ENCODE assay signal across 23 cellular contexts in genomic region chr11:124748100-124748418, GRCh38. TPM values are rescaled to one million over a fixed set of nuclear protein-coding genes. Genes with fewer than 3 reads are reported as not detected.
DNase-seq lines count a peak whose midpoint lies in the region; ATAC-seq and TF ChIP-seq lines count a peak whose summit lies in the region.
"Had no signal": no experiment of that assay in that cellular context is flagged by ENCODE, and none has a peak within 500 bp of the region (broad histone marks: within the 10 kb centered on the region; RNA-seq: fewer than 3 reads in every experiment).

No MANE protein-coding gene starts in this region.

- peaks cover 19% of the 10 kb centered on the region for H3K27me3 ChIP-seq in mucosa of stomach (ENCODE audit: control insufficient read depth, insufficient read depth, low read length)
- H3K27me3 ChIP-seq in upper lobe of right lung, result no peaks in the 10 kb centered on the region
- H3K27me3 ChIP-seq: BLaER1, brain microvascular endothelial cell, testis had no signal

- no peaks in the 10 kb centered on the region for H3K9me3 Mint-ChIP-seq in activated CD4-positive, alpha-beta memory T cell treated with anti-CD3 and anti-CD28 coated beads for 36 hours
- H3K9me3 Mint-ChIP-seq in activated CD4-positive, alpha-beta memory T cell treated with anti-CD3 and anti-CD28 coated beads, Interleukin-2, amount 10 ng/mL, durations not matched to agents 7 days and 5 days, result no peaks in the 10 kb centered on the region
- no peaks in the 10 kb centered on the region for H3K9me3 Mint-ChIP-seq in central memory CD8-positive, alpha-beta T cell
- H3K9me3 Mint-ChIP-seq: activated B cell treated with CpG ODN at 0.5 μM for 24 hours; activated naive CD8-positive, alpha-beta T cell treated with anti-CD3 and anti-CD28 coated beads, Interleukin-2, amount 10 ng/mL, durations not matched to agents 7 days and 5 days had no signal

- peaks cover 35% of the 10 kb centered on the region for H3K4me1 ChIP-seq in mucosa of stomach (ENCODE audit: control insufficient read depth, insufficient read depth, low read length)
- peaks cover 43% of the 10 kb centered on the region for H3K4me1 ChIP-seq in upper lobe of right lung

- H3K4me3 ChIP-seq in mucosa of stomach (ENCODE audit: low read length), result no peak overlapping the region
- H3K4me3 ChIP-seq in upper lobe of right lung, result no peak overlapping the region
- H3K4me3 ChIP-seq: BLaER1, mucosa of descending colon, testis had no signal

- DNase-seq in activated CD4-positive, alpha-beta memory T cell treated with anti-CD3 and anti-CD28 coated beads for 36 hours, result no peak
- DNase-seq in activated CD4-positive, alpha-beta memory T cell treated with anti-CD3 and anti-CD28 coated beads, Interleukin-2, amount 10 ng/mL, durations not matched to agents 7 days and 5 days, result no peak
- DNase-seq in central memory CD8-positive, alpha-beta T cell (ENCODE audit: low spot score in 2 of 2), result no peak
- DNase-seq in upper lobe of right lung, result no peak
- no peak for DNase-seq in NCI-H2171 (lab: John Stamatoyannopoulos, UW)
- DNase-seq: 8988T; activated B cell treated with CpG ODN at 0.5 μM for 24 hours; activated CD8-positive, alpha-beta memory T cell treated with anti-CD3 and anti-CD28 coated beads for 24 hours; activated naive CD8-positive, alpha-beta T cell treated with anti-CD3 and anti-CD28 coated beads, Interleukin-2, amount 10 ng/mL, durations not matched to agents 7 days and 5 days; brain microvascular endothelial cell; cortex of kidney; DMS153; NCI-H2227 treated with DMSO at 0.1 percent for 48 hours; testis had no signal

- CTCF ChIA-PET in activated CD4-positive, alpha-beta memory T cell treated with anti-CD3 and anti-CD28 coated beads for 36 hours (lab: Charles Lee), result interaction anchor here (1.2 to 8.3 kb wide), 3 partner anchors 14 to 90 kb away, joined by 3 to 107 read pairs (median 4); partner anchors contain the start of gene ESAM
- CTCF ChIA-PET in activated CD4-positive, alpha-beta memory T cell treated with anti-CD3 and anti-CD28 coated beads, Interleukin-2, amount 10 ng/mL, durations not matched to agents 7 days and 5 days (lab: Charles Lee), result interaction anchor here (0.6 to 4.0 kb wide), 3 partner anchors 10 to 88 kb away, joined by 4 to 19 read pairs (median 6); no protein-coding TSS in a partner anchor

- peak overlapping the region; percentile 2 for H3K27ac Mint-ChIP-seq in activated CD4-positive, alpha-beta memory T cell treated with anti-CD3 and anti-CD28 coated beads for 36 hours
- H3K27ac Mint-ChIP-seq in activated CD4-positive, alpha-beta memory T cell treated with anti-CD3 and anti-CD28 coated beads, Interleukin-2, amount 10 ng/mL, durations not matched to agents 7 days and 5 days, result no peak overlapping the region
- no peak overlapping the region for H3K27ac Mint-ChIP-seq in central memory CD8-positive, alpha-beta T cell (ENCODE audit: low read depth)
- H3K27ac Mint-ChIP-seq: activated naive CD8-positive, alpha-beta T cell treated with anti-CD3 and anti-CD28 coated beads, Interleukin-2, amount 10 ng/mL, durations not matched to agents 7 days and 5 days had no signal

- H3K9me3 ChIP-seq in mucosa of stomach (ENCODE audit: control insufficient read depth, low read length), result no peaks in the 10 kb centered on the region
- no peaks in the 10 kb centered on the region for H3K9me3 ChIP-seq in upper lobe of right lung
- H3K9me3 ChIP-seq: BLaER1, mucosa of descending colon, testis had no signal

- H3K4me3 Mint-ChIP-seq in activated CD4-positive, alpha-beta memory T cell treated with anti-CD3 and anti-CD28 coated beads for 36 hours, result no peak overlapping the region
- no peak overlapping the region for H3K4me3 Mint-ChIP-seq in activated CD4-positive, alpha-beta memory T cell treated with anti-CD3 and anti-CD28 coated beads, Interleukin-2, amount 10 ng/mL, durations not matched to agents 7 days and 5 days
- peak overlapping the region; percentile 29 for H3K4me3 Mint-ChIP-seq in central memory CD8-positive, alpha-beta T cell
- H3K4me3 Mint-ChIP-seq: activated naive CD8-positive, alpha-beta T cell treated with anti-CD3 and anti-CD28 coated beads, Interleukin-2, amount 10 ng/mL, durations not matched to agents 7 days and 5 days had no signal

- POLR2A ChIA-PET in activated CD4-positive, alpha-beta memory T cell treated with anti-CD3 and anti-CD28 coated beads for 36 hours (lab: Charles Lee), result interaction anchor here (1.3 kb wide), 1 partner anchor 10 kb away, joined by 4 read pairs; no protein-coding TSS in a partner anchor
- POLR2A ChIA-PET in activated CD4-positive, alpha-beta memory T cell treated with anti-CD3 and anti-CD28 coated beads, Interleukin-2, amount 10 ng/mL, durations not matched to agents 7 days and 5 days (lab: Charles Lee), result interaction anchor here (2.0 kb wide), 1 partner anchor 15 kb away, joined by 5 read pairs; no protein-coding TSS in a partner anchor

- H3K36me3 Mint-ChIP-seq in activated CD4-positive, alpha-beta memory T cell treated with anti-CD3 and anti-CD28 coated beads for 36 hours, result peaks cover 1% of the 10 kb centered on the region
- no peaks in the 10 kb centered on the region for H3K36me3 Mint-ChIP-seq in activated CD4-positive, alpha-beta memory T cell treated with anti-CD3 and anti-CD28 coated beads, Interleukin-2, amount 10 ng/mL, durations not matched to agents 7 days and 5 days (ENCODE audit: low read depth)
- peaks cover 6% of the 10 kb centered on the region for H3K36me3 Mint-ChIP-seq in central memory CD8-positive, alpha-beta T cell (ENCODE audit: insufficient read depth)
- H3K36me3 Mint-ChIP-seq: activated naive CD8-positive, alpha-beta T cell treated with anti-CD3 and anti-CD28 coated beads, Interleukin-2, amount 10 ng/mL, durations not matched to agents 7 days and 5 days had no signal

- H3K27ac ChIP-seq in upper lobe of right lung, result peak overlapping the region; percentile 85
- H3K27ac ChIP-seq: BLaER1, brain microvascular endothelial cell, testis had no signal

- ATAC-seq in central memory CD8-positive, alpha-beta T cell (replicated peaks; ENCODE audit: extremely low read depth, poor library complexity, severe bottlenecking), result no peak
- ATAC-seq in upper lobe of right lung (no peak), GM18867 (IDR thresholded peaks at IDR 0.05; ENCODE audit: unreplicated experiment) (no peak), HG03095 (IDR thresholded peaks at IDR 0.05; ENCODE audit: unreplicated experiment) (no peak)
- ATAC-seq: Panc1 had no signal

- H3K27me3 Mint-ChIP-seq in activated CD4-positive, alpha-beta memory T cell treated with anti-CD3 and anti-CD28 coated beads for 36 hours, result no peaks in the 10 kb centered on the region
- H3K27me3 Mint-ChIP-seq in activated CD4-positive, alpha-beta memory T cell treated with anti-CD3 and anti-CD28 coated beads, Interleukin-2, amount 10 ng/mL, durations not matched to agents 7 days and 5 days, result peaks cover 5% of the 10 kb centered on the region
- peaks cover 9% of the 10 kb centered on the region for H3K27me3 Mint-ChIP-seq in central memory CD8-positive, alpha-beta T cell

- TF ChIP-seq CTCF in upper lobe of right lung (IDR thresholded peaks at IDR 0.05), result no peak

- H3K36me3 ChIP-seq in mucosa of stomach (ENCODE audit: control insufficient read depth, insufficient read depth, low read length) (peaks cover 8% of the 10 kb centered on the region), upper lobe of right lung (no peaks in the 10 kb centered on the region)
- H3K36me3 ChIP-seq: brain microvascular endothelial cell had no signal

- peak overlapping the region; percentile 16 for H3K9ac ChIP-seq in mucosa of stomach (ENCODE audit: low read length)
- H3K9ac ChIP-seq: BLaER1 had no signal

- peaks cover 6% of the 10 kb centered on the region for H3K4me1 Mint-ChIP-seq in activated CD4-positive, alpha-beta memory T cell treated with anti-CD3 and anti-CD28 coated beads for 36 hours (ENCODE audit: low read depth)
- peaks cover 32% of the 10 kb centered on the region for H3K4me1 Mint-ChIP-seq in activated CD4-positive, alpha-beta memory T cell treated with anti-CD3 and anti-CD28 coated beads, Interleukin-2, amount 10 ng/mL, durations not matched to agents 7 days and 5 days
- peaks cover 6% of the 10 kb centered on the region for H3K4me1 Mint-ChIP-seq in central memory CD8-positive, alpha-beta T cell

- intact Hi-C loops in activated CD4-positive, alpha-beta memory T cell treated with anti-CD3 and anti-CD28 coated beads for 36 hours (cut with micrococcal nuclease), result loop anchor here (5.0 kb wide), 3 partner anchors 119 to 764 kb away; partner anchors contain the start of genes CCDC15 and ROBO3
- intact Hi-C loops in upper lobe of right lung (cut with DNase I), result loop anchor here (5.0 kb wide), 1 partner anchor 76 kb away; the partner anchor contains the start of genes SIAE and SPA17

RNA-seq across cellular contexts. Expression of gene VSIG2, which starts 4.0 kb away (rescaled TPM):
- under 1 TPM; 0.31 to 0.34 TPM for total RNA-seq in activated CD4-positive, alpha-beta memory T cell treated with anti-CD3 and anti-CD28 coated beads for 36 hours
- total RNA-seq in activated CD4-positive, alpha-beta memory T cell treated with anti-CD3 and anti-CD28 coated beads, Interleukin-2, amount 10 ng/mL, durations not matched to agents 7 days and 5 days, result under 1 TPM; 0.38 to 0.55 TPM
- 40.1 TPM for total RNA-seq in upper lobe of right lung
- total RNA-seq: frontal cortex, osteoblast, SK-MEL-5 had no signal

RNA-seq across cellular contexts. Expression of gene NRGN, which starts 8.3 kb away (rescaled TPM):
- total RNA-seq in activated CD4-positive, alpha-beta memory T cell treated with anti-CD3 and anti-CD28 coated beads for 36 hours, result 10 to 100 TPM; 15.3 to 17.0 TPM
- total RNA-seq in activated CD4-positive, alpha-beta memory T cell treated with anti-CD3 and anti-CD28 coated beads, Interleukin-2, amount 10 ng/mL, durations not matched to agents 7 days and 5 days, result 1 to 10 TPM; 7.3 to 8.4 TPM
- 79.9 TPM for total RNA-seq in upper lobe of right lung

RNA-seq across cellular contexts. Expression of gene ESAM, which starts 14.0 kb away (rescaled TPM):
- under 1 TPM; 0.64 to 0.75 TPM for total RNA-seq in activated CD4-positive, alpha-beta memory T cell treated with anti-CD3 and anti-CD28 coated beads for 36 hours
- total RNA-seq in activated CD4-positive, alpha-beta memory T cell treated with anti-CD3 and anti-CD28 coated beads, Interleukin-2, amount 10 ng/mL, durations not matched to agents 7 days and 5 days, result 1 to 10 TPM; 1.0 to 1.6 TPM
- total RNA-seq in upper lobe of right lung, result 164 TPM
- total RNA-seq: SK-MEL-5 had no signal

RNA-seq across cellular contexts. Expression of gene MSANTD2, which starts 52.1 kb away (rescaled TPM):
- 1 to 10 TPM; 6.1 to 6.4 TPM for total RNA-seq in activated CD4-positive, alpha-beta memory T cell treated with anti-CD3 and anti-CD28 coated beads for 36 hours
- total RNA-seq in activated CD4-positive, alpha-beta memory T cell treated with anti-CD3 and anti-CD28 coated beads, Interleukin-2, amount 10 ng/mL, durations not matched to agents 7 days and 5 days, result 10 to 100 TPM in 1 of 2 experiments, 1 to 10 TPM in 1; 9.4 to 10.4 TPM
- total RNA-seq in upper lobe of right lung, result 13.3 TPM

Comparison
In these comparisons a context has a peak if more than half of its experiments do, and no peak if none do; other contexts are left out.
1. RNA of gene VSIG2, which starts 4.0 kb away (total RNA-seq): 40.1 TPM in upper lobe of right lung (single experiment); 0.38 to 0.55 TPM in activated CD4-positive, alpha-beta memory T cell treated with anti-CD3 and anti-CD28 coated beads, Interleukin-2, amount 10 ng/mL, durations not matched to agents 7 days and 5 days and 0.31 to 0.34 TPM in activated CD4-positive, alpha-beta memory T cell treated with anti-CD3 and anti-CD28 coated beads for 36 hours; every median in the first group is over 10 times any median in the second.
2. RNA of gene ESAM, which starts 14.0 kb away (total RNA-seq): 164 TPM in upper lobe of right lung (single experiment); 1.0 to 1.6 TPM in activated CD4-positive, alpha-beta memory T cell treated with anti-CD3 and anti-CD28 coated beads, Interleukin-2, amount 10 ng/mL, durations not matched to agents 7 days and 5 days and 0.64 to 0.75 TPM in activated CD4-positive, alpha-beta memory T cell treated with anti-CD3 and anti-CD28 coated beads for 36 hours; every median in the first group is over 10 times any median in the second.